Comparison of ENCODE assay signal across 8 cellular contexts in genomic region chr16:66881014-66881417, GRCh38. TPM values are rescaled to one million over a fixed set of nuclear protein-coding genes. Genes with fewer than 3 reads are reported as not detected.
DNase-seq lines count a peak whose midpoint lies in the region; ATAC-seq lines count a peak whose summit lies in the region.

No MANE protein-coding gene starts in this region.

- H3K9ac ChIP-seq in iPS-15b (ENCODE audit: low read depth, low read length), result no peak overlapping the region

- peaks cover 17% of the 10 kb centered on the region for H3K36me3 ChIP-seq in CD8-positive, alpha-beta memory T cell (ENCODE audit: insufficient read depth, low read length)
- peaks cover 14% of the 10 kb centered on the region for H3K36me3 ChIP-seq in iPS-15b (ENCODE audit: control insufficient read depth, insufficient read depth, low read length)

- peak overlapping the region; percentile 58 for H3K27ac ChIP-seq in CD8-positive, alpha-beta memory T cell (ENCODE audit: low read depth, low read length)

- H3K4me3 Mint-ChIP-seq in CD8-positive, alpha-beta memory T cell, result peak overlapping the region; percentile 96 to 99 (median 98)
- H3K4me3 Mint-ChIP-seq in activated T-helper 2 cell treated with anti-CD3 and anti-CD28 coated beads, Interferon-gamma antibody, Interleukin-2, Interleukin-4, amounts not matched to agents 10 μg/mL and 5 μg/mL and 100 μg/mL, durations not matched to agents 14 hours and 24 hours and 36 hours (ENCODE audit: low read depth), result peak overlapping the region; percentile 98
- H3K4me3 Mint-ChIP-seq in stimulated activated effector memory CD8-positive, alpha-beta T cell treated with anti-CD3 and anti-CD28 coated beads, Interleukin-12 subunit alpha, Interleukin-12 subunit beta, amount 100 ng/mL, for 72 hours, result peak overlapping the region; percentile 97

- peaks cover 5 to 27% (median 5%) of the 10 kb centered on the region in 3 donors for H3K36me3 Mint-ChIP-seq in CD8-positive, alpha-beta memory T cell
- peaks cover 23% of the 10 kb centered on the region for H3K36me3 Mint-ChIP-seq in activated T-helper 2 cell treated with anti-CD3 and anti-CD28 coated beads, Interferon-gamma antibody, Interleukin-2, Interleukin-4, amounts not matched to agents 10 μg/mL and 5 μg/mL and 100 μg/mL, durations not matched to agents 14 hours and 24 hours and 36 hours (ENCODE audit: low read depth)
- H3K36me3 Mint-ChIP-seq in stimulated activated effector memory CD8-positive, alpha-beta T cell treated with anti-CD3 and anti-CD28 coated beads, Interleukin-12 subunit alpha, Interleukin-12 subunit beta, amount 100 ng/mL, for 72 hours, result peaks cover 64% of the 10 kb centered on the region

- CTCF ChIA-PET in CD8-positive, alpha-beta memory T cell (lab: Charles Lee), result interaction anchor here (0.9 to 3.4 kb wide), 11 partner anchors 8 to 474 kb away, joined by 3 to 25 read pairs (median 5); partner anchors contain the start of gene NAE1

- ATAC-seq in HG03175 (IDR thresholded peaks at IDR 0.05; ENCODE audit: unreplicated experiment) (peak; percentile 4), GM19324 (IDR thresholded peaks at IDR 0.05; ENCODE audit: low FRiP score, unreplicated experiment) (no peak)
- ATAC-seq in stimulated activated effector memory CD8-positive, alpha-beta T cell treated with anti-CD3 and anti-CD28 coated beads, Interleukin-12 subunit alpha, Interleukin-12 subunit beta, amount 100 ng/mL, for 72 hours, result peak; percentile 1

- H3K9me3 Mint-ChIP-seq in CD8-positive, alpha-beta memory T cell, result no peaks in the 10 kb centered on the region
- peaks cover 3% of the 10 kb centered on the region for H3K9me3 Mint-ChIP-seq in activated T-helper 2 cell treated with anti-CD3 and anti-CD28 coated beads, Interferon-gamma antibody, Interleukin-2, Interleukin-4, amounts not matched to agents 10 μg/mL and 5 μg/mL and 100 μg/mL, durations not matched to agents 14 hours and 24 hours and 36 hours
- H3K9me3 Mint-ChIP-seq in stimulated activated effector memory CD8-positive, alpha-beta T cell treated with anti-CD3 and anti-CD28 coated beads, Interleukin-12 subunit alpha, Interleukin-12 subunit beta, amount 100 ng/mL, for 72 hours, result peaks cover 3% of the 10 kb centered on the region

- intact Hi-C loops in activated T-helper 2 cell treated with anti-CD3 and anti-CD28 coated beads, Interferon-gamma antibody, Interleukin-2, Interleukin-4, amounts not matched to agents 10 μg/mL and 5 μg/mL and 100 μg/mL, durations not matched to agents 14 hours and 24 hours and 36 hours (cut with micrococcal nuclease), result loop anchor here (5.0 kb wide), 1 partner anchor 46 kb away; the partner anchor contains the start of gene RRAD

- peaks cover 21% of the 10 kb centered on the region for H3K4me1 ChIP-seq in CD8-positive, alpha-beta memory T cell (ENCODE audit: insufficient read depth, low read length)
- peaks cover 3% of the 10 kb centered on the region for H3K4me1 ChIP-seq in iPS-15b (ENCODE audit: control insufficient read depth, insufficient read depth, low read length)

- H3K27ac Mint-ChIP-seq in CD8-positive, alpha-beta memory T cell, result peak overlapping the region in 4 of 8 donors; percentile 17 to 51 (median 40)
- H3K27ac Mint-ChIP-seq in activated T-helper 2 cell treated with anti-CD3 and anti-CD28 coated beads, Interferon-gamma antibody, Interleukin-2, Interleukin-4, amounts not matched to agents 10 μg/mL and 5 μg/mL and 100 μg/mL, durations not matched to agents 14 hours and 24 hours and 36 hours, result no peak overlapping the region
- peak overlapping the region; percentile 91 for H3K27ac Mint-ChIP-seq in stimulated activated effector memory CD8-positive, alpha-beta T cell treated with anti-CD3 and anti-CD28 coated beads, Interleukin-12 subunit alpha, Interleukin-12 subunit beta, amount 100 ng/mL, for 72 hours

- no peak for DNase-seq in CD8-positive, alpha-beta memory T cell
- DNase-seq in activated T-helper 2 cell treated with anti-CD3 and anti-CD28 coated beads, Interferon-gamma antibody, Interleukin-2, Interleukin-4, amounts not matched to agents 10 μg/mL and 5 μg/mL and 100 μg/mL, durations not matched to agents 14 hours and 24 hours and 36 hours (ENCODE audit: low spot score), result no peak
- DNase-seq in stimulated activated effector memory CD8-positive, alpha-beta T cell treated with anti-CD3 and anti-CD28 coated beads, Interleukin-12 subunit alpha, Interleukin-12 subunit beta, amount 100 ng/mL, for 72 hours (ENCODE audit: low spot score in 2 of 2), result no peak
- DNase-seq in ecto neural progenitor cell (ENCODE audit: low spot score) (no peak), cerebellar cortex (ENCODE audit: low spot score) (no peak)

- POLR2A ChIA-PET in CD8-positive, alpha-beta memory T cell (lab: Charles Lee), result interaction anchor here (0.6 to 1.5 kb wide), 7 partner anchors 11 to 531 kb away, joined by 3 to 9 read pairs (median 4); partner anchors contain the start of gene NAE1

- peaks cover 26 to 48% (median 47%) of the 10 kb centered on the region in 3 donors for H3K4me1 Mint-ChIP-seq in CD8-positive, alpha-beta memory T cell
- H3K4me1 Mint-ChIP-seq in activated T-helper 2 cell treated with anti-CD3 and anti-CD28 coated beads, Interferon-gamma antibody, Interleukin-2, Interleukin-4, amounts not matched to agents 10 μg/mL and 5 μg/mL and 100 μg/mL, durations not matched to agents 14 hours and 24 hours and 36 hours (ENCODE audit: low read depth), result peaks cover 37% of the 10 kb centered on the region
- H3K4me1 Mint-ChIP-seq in stimulated activated effector memory CD8-positive, alpha-beta T cell treated with anti-CD3 and anti-CD28 coated beads, Interleukin-12 subunit alpha, Interleukin-12 subunit beta, amount 100 ng/mL, for 72 hours, result peaks cover 46% of the 10 kb centered on the region

- H3K9me3 ChIP-seq in CD8-positive, alpha-beta memory T cell (ENCODE audit: low read length), result no peaks in the 10 kb centered on the region
- H3K9me3 ChIP-seq in iPS-15b (ENCODE audit: control insufficient read depth, insufficient read depth, low read length), result no peaks in the 10 kb centered on the region

- peak overlapping the region; percentile 80 for H3K4me3 ChIP-seq in CD8-positive, alpha-beta memory T cell (ENCODE audit: low read length)
- peak overlapping the region; percentile 89 for H3K4me3 ChIP-seq in iPS-15b (ENCODE audit: low read depth, low read length)

- no peaks in the 10 kb centered on the region for H3K27me3 ChIP-seq in CD8-positive, alpha-beta memory T cell (ENCODE audit: insufficient read depth, low read length, poor library complexity, severe bottlenecking)
- H3K27me3 ChIP-seq in iPS-15b (ENCODE audit: control insufficient read depth, insufficient read depth, low read length), result peaks cover 9% of the 10 kb centered on the region

- no peaks in the 10 kb centered on the region for H3K27me3 Mint-ChIP-seq in CD8-positive, alpha-beta memory T cell
- H3K27me3 Mint-ChIP-seq in activated T-helper 2 cell treated with anti-CD3 and anti-CD28 coated beads, Interferon-gamma antibody, Interleukin-2, Interleukin-4, amounts not matched to agents 10 μg/mL and 5 μg/mL and 100 μg/mL, durations not matched to agents 14 hours and 24 hours and 36 hours (ENCODE audit: low read depth), result no peaks in the 10 kb centered on the region

RNA-seq across cellular contexts. Expression of gene PDP2, which starts 0.7 kb away (rescaled TPM):
- 10 to 100 TPM; 20.0 to 25.4 TPM for total RNA-seq in CD8-positive, alpha-beta memory T cell
- polyA plus RNA-seq in CD8-positive, alpha-beta memory T cell, result 4.5 TPM
- 40.6 and 40.7 TPM in 2 replicates for total RNA-seq in activated T-helper 2 cell treated with anti-CD3 and anti-CD28 coated beads, Interferon-gamma antibody, Interleukin-2, Interleukin-4, amounts not matched to agents 10 μg/mL and 5 μg/mL and 100 μg/mL, durations not matched to agents 14 hours and 24 hours and 36 hours

RNA-seq across cellular contexts. Expression of gene CA7, which starts 36.8 kb away (rescaled TPM):
- not detected for total RNA-seq in CD8-positive, alpha-beta memory T cell
- not detected for polyA plus RNA-seq in CD8-positive, alpha-beta memory T cell
- total RNA-seq in activated T-helper 2 cell treated with anti-CD3 and anti-CD28 coated beads, Interferon-gamma antibody, Interleukin-2, Interleukin-4, amounts not matched to agents 10 μg/mL and 5 μg/mL and 100 μg/mL, durations not matched to agents 14 hours and 24 hours and 36 hours, result 0.59 and 1.1 TPM in 2 replicates

RNA-seq across cellular contexts. Expression of gene CDH16, which starts 37.7 kb away (rescaled TPM):
- total RNA-seq in CD8-positive, alpha-beta memory T cell, result not detected
- polyA plus RNA-seq in CD8-positive, alpha-beta memory T cell, result not detected
- not detected in 2 replicates for total RNA-seq in activated T-helper 2 cell treated with anti-CD3 and anti-CD28 coated beads, Interferon-gamma antibody, Interleukin-2, Interleukin-4, amounts not matched to agents 10 μg/mL and 5 μg/mL and 100 μg/mL, durations not matched to agents 14 hours and 24 hours and 36 hours

RNA-seq across cellular contexts. Expression of gene RRAD, which starts 44.3 kb away (rescaled TPM):
- under 1 TPM; 0.60 to 0.88 TPM for total RNA-seq in CD8-positive, alpha-beta memory T cell
- not detected for polyA plus RNA-seq in CD8-positive, alpha-beta memory T cell
- 1.2 and 1.8 TPM in 2 replicates for total RNA-seq in activated T-helper 2 cell treated with anti-CD3 and anti-CD28 coated beads, Interferon-gamma antibody, Interleukin-2, Interleukin-4, amounts not matched to agents 10 μg/mL and 5 μg/mL and 100 μg/mL, durations not matched to agents 14 hours and 24 hours and 36 hours

RNA-seq across cellular contexts. Expression of gene NAE1, which starts 50.2 kb away (rescaled TPM):
- 100 to 1,000 TPM; 105 to 110 TPM for total RNA-seq in CD8-positive, alpha-beta memory T cell
- 76.6 TPM for polyA plus RNA-seq in CD8-positive, alpha-beta memory T cell
- 123 and 125 TPM in 2 replicates for total RNA-seq in activated T-helper 2 cell treated with anti-CD3 and anti-CD28 coated beads, Interferon-gamma antibody, Interleukin-2, Interleukin-4, amounts not matched to agents 10 μg/mL and 5 μg/mL and 100 μg/mL, durations not matched to agents 14 hours and 24 hours and 36 hours
